Comparison of ENCODE assay signal across 17 cellular contexts in the genomic region with DNA sequence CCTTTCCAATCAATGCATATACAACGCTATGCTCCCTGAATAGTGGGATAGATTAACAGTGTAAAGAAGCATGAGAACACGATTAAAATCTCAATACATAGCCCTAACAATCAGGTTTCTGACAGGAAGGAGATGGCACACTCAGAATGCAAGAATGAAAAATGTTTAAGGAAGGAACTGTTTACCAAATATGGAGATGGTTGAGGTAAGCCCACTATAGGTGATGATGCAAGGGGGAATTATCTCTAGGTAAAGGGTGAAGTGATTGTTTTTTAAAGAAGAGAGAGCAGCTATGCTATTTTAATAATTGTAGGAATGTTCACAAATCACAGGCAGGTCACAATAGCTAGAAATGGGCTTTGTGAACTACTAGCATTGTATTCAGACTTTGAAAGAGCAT.
DNase-seq lines count a peak whose midpoint lies in the region; ATAC-seq, FAIRE-seq and TF ChIP-seq lines count a peak whose summit lies in the region.
"Had no signal": no experiment of that assay in that cellular context is flagged by ENCODE, and none has a peak within 500 bp of the region (broad histone marks: within the 10 kb centered on the region; RNA-seq: fewer than 3 reads in every experiment).

No MANE protein-coding gene starts in this region.

- POLR2A ChIA-PET in PC-9 (lab: Charles Lee; ENCODE audit: unreplicated experiment) = no interaction called here
- POLR2A ChIA-PET in GM12878 (lab: Charles Lee) = no interaction called here

- no peak for TF ChIP-seq EP300 in GM12878 (IDR thresholded peaks at IDR 0.05; ENCODE audit: borderline replicate concordance in 1 of 2, control insufficient read depth in 1 of 2, low read depth in 2 of 2, low read length in 2 of 2)

- SMC1A ChIA-PET in GM12878 (lab: Charles Lee; ENCODE audit: uncharacterized antibody, unreplicated experiment) = no interaction called here

- H3K9me3 ChIP-seq in PC-9 (ENCODE audit: insufficient read depth, low read depth) (no peaks in the 10 kb centered on the region), GM12878 (replicated peaks; ENCODE audit: control insufficient read depth, insufficient read depth, low read length) (no peaks in the 10 kb centered on the region), mucosa of descending colon (no peaks in the 10 kb centered on the region)

- no peaks in the 10 kb centered on the region for H3K9me2 ChIP-seq in PC-9 (ENCODE audit: insufficient read depth)

- H3K4me2 ChIP-seq in PC-9 (no peak overlapping the region), GM12878 (ENCODE audit: control insufficient read depth, insufficient read depth) (no peak overlapping the region)

- H3K36me3 ChIP-seq in PC-9 (ENCODE audit: low read depth) (no peaks in the 10 kb centered on the region), GM12878 (ENCODE audit: control insufficient read depth in 2 of 2, insufficient read depth in 2 of 2, low read length in 1 of 2) (no peaks in the 10 kb centered on the region), mucosa of descending colon (ENCODE audit: low read depth) (no peaks in the 10 kb centered on the region)

- 0% methylated on average over 2 of the region's 2 CpGs for WGBS in GM12878 (ENCODE audit: insufficient coverage, insufficient replicate concordance, low lambda C conversion rate, missing lambda C conversion rate)

- no TSS peak for BruUV-seq in PC-9 (replicated peaks; lab: Mats Ljungman, UMichigan)
- no TSS peak for BruUV-seq in GM12878 (replicated peaks; lab: Mats Ljungman, UMichigan)

- RAD21 ChIA-PET in GM12878 (lab: Charles Lee; ENCODE audit: unreplicated experiment) = no interaction called here

- no peak overlapping the region for H3K4me3 ChIP-seq in PC-9
- H3K4me3 ChIP-seq in GM12878 = no peak overlapping the region
- no peak overlapping the region for H3K4me3 ChIP-seq in fibroblast of pulmonary artery (replicated peaks; ENCODE audit: low read depth, low read length)
- no peak overlapping the region for H3K4me3 ChIP-seq in mucosa of descending colon
- H3K4me3 ChIP-seq: GM23248 had no signal

- no peak for FAIRE-seq in GM12878 (lab: Jason Lieb, UNC)
- FAIRE-seq: A204.1, GM18507, HepG2, HTR-8/SVneo had no signal

- TF ChIP-seq CTCF in PC-9 (conservative IDR thresholded peaks at IDR 0.05) (no peak), GM12878 (IDR thresholded peaks at IDR 0.05 in 2 of 3, conservative IDR thresholded peaks at IDR 0.05 in 1 of 3; ENCODE audit: control insufficient read depth in 2 of 3, extremely low read depth in 1 of 3, insufficient read depth in 1 of 3, low read depth in 3 of 3, low read length in 3 of 3) (no peak), fibroblast of pulmonary artery (IDR thresholded peaks at IDR 0.05; ENCODE audit: low read length, missing control alignments) (no peak), mucosa of descending colon (IDR thresholded peaks at IDR 0.05) (no peak)

- CTCF ChIA-PET in PC-9 (lab: Charles Lee) = no interaction called here
- CTCF ChIA-PET in GM12878 (lab: Yijun Ruan, JAX) = no interaction called here

- in situ Hi-C loops in GM12878 (cut with MboI) = no loop called here

- H3K4me1 ChIP-seq in PC-9 (replicated peaks; ENCODE audit: insufficient read depth) = peaks cover 9% of the 10 kb centered on the region; the same call in 1 of the 2 replicates
- H3K4me1 ChIP-seq in GM12878 (ENCODE audit: control insufficient read depth, insufficient read depth, low read length) = no peaks in the 10 kb centered on the region
- H3K4me1 ChIP-seq in mucosa of descending colon (ENCODE audit: low read depth) = no peaks in the 10 kb centered on the region

- H2AFZ ChIP-seq in PC-9 = no peak overlapping the region
- no peak overlapping the region for H2AFZ ChIP-seq in GM12878 (ENCODE audit: control insufficient read depth, low read depth, low read length)
- H2AFZ ChIP-seq: GM23248 had no signal

- H4K20me1 ChIP-seq in PC-9 (ENCODE audit: insufficient read depth) (no peaks in the 10 kb centered on the region), GM12878 (ENCODE audit: control insufficient read depth, insufficient read depth) (no peaks in the 10 kb centered on the region)

- H3K27ac ChIP-seq in PC-9 = 0 out of 2 replicates have a peak overlapping the region, but pooled peaks have one; percentile 22
- H3K27ac ChIP-seq in GM12878 (ENCODE audit: control insufficient read depth, insufficient read depth) = no peak overlapping the region
- H3K27ac ChIP-seq: GM23248 had no signal

- intact Hi-C loops in PC-9 (cut with micrococcal nuclease; ENCODE audit: unreplicated experiment) = no loop called here
- intact Hi-C loops in GM12878 (cut with micrococcal nuclease; ENCODE audit: unreplicated experiment) = no loop called here
- intact Hi-C loops in mucosa of descending colon (cut with DNase I, micrococcal nuclease) = no loop called here

- peak; percentile 31; the same call in 1 of the 3 replicates for ATAC-seq in GM12878
- ATAC-seq in HG02852 (IDR thresholded peaks at IDR 0.05; ENCODE audit: unreplicated experiment) = no peak
- ATAC-seq in mucosa of descending colon = no peak
- ATAC-seq: HepG2 had no signal

- no peaks in the 10 kb centered on the region for H3F3A ChIP-seq in PC-9 (ENCODE audit: insufficient read depth, low read depth)

- H3K27me3 ChIP-seq in PC-9 (ENCODE audit: insufficient read depth, low read depth) = no peaks in the 10 kb centered on the region
- H3K27me3 ChIP-seq in GM12878 (replicated peaks in 1 of 2; ENCODE audit: control insufficient read depth in 2 of 2, insufficient read depth in 2 of 2, low read length in 1 of 2) = no peaks in the 10 kb centered on the region

- no peak for TF ChIP-seq RAD21 in GM12878 (IDR thresholded peaks at IDR 0.05; ENCODE audit: insufficient read depth, low read depth, low read length)

- no peak overlapping the region for H3K9ac ChIP-seq in GM12878 (ENCODE audit: control insufficient read depth, insufficient read depth, low read length)
- H3K9ac ChIP-seq: GM23248 had no signal

- H3K79me2 ChIP-seq in PC-9 (ENCODE audit: low read depth) (no peaks in the 10 kb centered on the region), GM12878 (ENCODE audit: control insufficient read depth, insufficient read depth, low read length) (no peaks in the 10 kb centered on the region)

- TF ChIP-seq POLR2A in GM12878 (IDR thresholded peaks at IDR 0.05; ENCODE audit: low read depth, low read length) = no peak

- DNase-seq in PC-9 (no peak), GM12878 (ENCODE audit: low read depth, low spot score) (no peak), fibroblast of pulmonary artery (ENCODE audit: low read depth) (peak; percentile 15), NCI-H1048 (lab: John Stamatoyannopoulos, UW) (no peak), mucosa of descending colon (no peak)
- no peak for DNase-seq in stimulated activated CD4-positive, alpha-beta T cell treated with anti-CD3 and anti-CD28 coated beads, Interleukin-2, amount 100 ng/mL, for 48 hours
- DNase-seq: C1 segment of cervical spinal cord; Calu3; CD4-positive, alpha-beta T cell; DMS 273 treated with DMSO at 0.1 percent for 48 hours; GM23248; H9 had no signal

TF ChIP-seq in GM12878, 131 proteins besides CTCF, POLR2A, EP300 and RAD21:
- TF ChIP-seq, protein P1, sequence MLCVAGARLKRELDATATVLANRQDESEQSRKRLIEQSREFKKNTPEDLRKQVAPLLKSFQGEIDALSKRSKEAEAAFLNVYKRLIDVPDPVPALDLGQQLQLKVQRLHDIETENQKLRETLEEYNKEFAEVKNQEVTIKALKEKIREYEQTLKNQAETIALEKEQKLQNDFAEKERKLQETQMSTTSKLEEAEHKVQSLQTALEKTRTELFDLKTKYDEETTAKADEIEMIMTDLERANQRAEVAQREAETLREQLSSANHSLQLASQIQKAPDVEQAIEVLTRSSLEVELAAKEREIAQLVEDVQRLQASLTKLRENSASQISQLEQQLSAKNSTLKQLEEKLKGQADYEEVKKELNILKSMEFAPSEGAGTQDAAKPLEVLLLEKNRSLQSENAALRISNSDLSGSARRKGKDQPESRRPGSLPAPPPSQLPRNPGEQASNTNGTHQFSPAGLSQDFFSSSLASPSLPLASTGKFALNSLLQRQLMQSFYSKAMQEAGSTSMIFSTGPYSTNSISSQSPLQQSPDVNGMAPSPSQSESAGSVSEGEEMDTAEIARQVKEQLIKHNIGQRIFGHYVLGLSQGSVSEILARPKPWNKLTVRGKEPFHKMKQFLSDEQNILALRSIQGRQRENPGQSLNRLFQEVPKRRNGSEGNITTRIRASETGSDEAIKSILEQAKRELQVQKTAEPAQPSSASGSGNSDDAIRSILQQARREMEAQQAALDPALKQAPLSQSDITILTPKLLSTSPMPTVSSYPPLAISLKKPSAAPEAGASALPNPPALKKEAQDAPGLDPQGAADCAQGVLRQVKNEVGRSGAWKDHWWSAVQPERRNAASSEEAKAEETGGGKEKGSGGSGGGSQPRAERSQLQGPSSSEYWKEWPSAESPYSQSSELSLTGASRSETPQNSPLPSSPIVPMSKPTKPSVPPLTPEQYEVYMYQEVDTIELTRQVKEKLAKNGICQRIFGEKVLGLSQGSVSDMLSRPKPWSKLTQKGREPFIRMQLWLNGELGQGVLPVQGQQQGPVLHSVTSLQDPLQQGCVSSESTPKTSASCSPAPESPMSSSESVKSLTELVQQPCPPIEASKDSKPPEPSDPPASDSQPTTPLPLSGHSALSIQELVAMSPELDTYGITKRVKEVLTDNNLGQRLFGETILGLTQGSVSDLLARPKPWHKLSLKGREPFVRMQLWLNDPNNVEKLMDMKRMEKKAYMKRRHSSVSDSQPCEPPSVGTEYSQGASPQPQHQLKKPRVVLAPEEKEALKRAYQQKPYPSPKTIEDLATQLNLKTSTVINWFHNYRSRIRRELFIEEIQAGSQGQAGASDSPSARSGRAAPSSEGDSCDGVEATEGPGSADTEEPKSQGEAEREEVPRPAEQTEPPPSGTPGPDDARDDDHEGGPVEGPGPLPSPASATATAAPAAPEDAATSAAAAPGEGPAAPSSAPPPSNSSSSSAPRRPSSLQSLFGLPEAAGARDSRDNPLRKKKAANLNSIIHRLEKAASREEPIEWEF (IDR thresholded peaks at IDR 0.05; ENCODE audit: insufficient replicate concordance, low read depth, low read length) = no peak
- no peak for TF ChIP-seq CREM (IDR thresholded peaks at IDR 0.05; ENCODE audit: low read depth)
- no peak for TF ChIP-seq RAD51 (IDR thresholded peaks at IDR 0.05)
- no peak for TF ChIP-seq CREB1 (IDR thresholded peaks at IDR 0.05; ENCODE audit: low read depth)
- TF ChIP-seq KLF5 (IDR thresholded peaks at IDR 0.05; ENCODE audit: partially characterized antibody) = no peak
- no peak for TF ChIP-seq EZH2 (IDR thresholded peaks at IDR 0.05; ENCODE audit: borderline replicate concordance, control insufficient read depth, low read depth, low read length)
